In the genomic region with DNA sequence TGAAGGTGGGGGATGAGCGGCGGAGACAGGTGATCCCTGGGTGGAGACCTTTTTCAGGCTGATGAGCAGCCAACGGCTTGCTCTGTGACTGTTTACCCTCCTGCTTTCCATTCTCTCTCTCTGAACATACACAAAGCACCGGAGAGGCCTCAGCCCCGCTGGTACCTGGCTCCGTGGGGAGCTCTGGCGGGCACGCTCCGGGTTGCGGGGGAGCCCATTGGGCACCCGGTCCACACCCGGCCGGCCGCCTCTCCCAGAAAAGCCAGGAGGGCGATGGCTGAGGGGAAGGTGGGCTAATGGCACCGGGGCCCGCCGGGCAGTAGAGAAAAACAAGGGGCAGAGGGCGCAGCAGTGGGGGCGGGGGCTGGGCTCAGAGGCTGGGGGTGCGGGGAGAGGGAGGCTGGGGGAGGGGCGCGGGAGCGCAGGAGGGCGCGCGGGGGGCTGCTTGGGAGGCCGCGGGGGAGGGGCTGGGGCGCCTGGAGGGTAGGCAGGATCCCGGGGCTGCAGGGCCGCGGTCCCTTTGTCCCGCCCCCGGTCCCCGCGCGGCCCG, we compare ENCODE assay signal across 7 cellular contexts. TPM values are rescaled to one million over a fixed set of nuclear protein-coding genes. Genes with fewer than 3 reads are reported as not detected.
DNase-seq lines count a peak whose midpoint lies in the region; ATAC-seq and TF ChIP-seq lines count a peak whose summit lies in the region.

No MANE protein-coding gene starts in this region.

- H3K4me1 Mint-ChIP-seq in activated CD4-positive, alpha-beta memory T cell treated with anti-CD3 and anti-CD28 coated beads, Interleukin-2, amount 10 ng/mL, durations not matched to agents 7 days and 5 days: peaks cover 53% of the 10 kb centered on the region

- no peaks in the 10 kb centered on the region for H3K9me3 Mint-ChIP-seq in activated CD4-positive, alpha-beta memory T cell treated with anti-CD3 and anti-CD28 coated beads, Interleukin-2, amount 10 ng/mL, durations not matched to agents 7 days and 5 days

- POLR2A ChIA-PET in activated CD4-positive, alpha-beta memory T cell treated with anti-CD3 and anti-CD28 coated beads, Interleukin-2, amount 10 ng/mL, durations not matched to agents 7 days and 5 days (lab: Charles Lee): interaction anchor here (0.6 to 5.1 kb wide), 31 partner anchors 9 to 441 kb away, joined by 3 to 114 read pairs (median 7); a partner anchor contains a TSS

- ATAC-seq in HG03108 (IDR thresholded peaks at IDR 0.05; ENCODE audit: unreplicated experiment): peak; percentile 10
- peak; percentile 17 for ATAC-seq in omental fat pad (ENCODE audit: low FRiP score)
- no peak for ATAC-seq in GM18498 (IDR thresholded peaks at IDR 0.05; ENCODE audit: unreplicated experiment)

- DNase-seq in GM12865 (ENCODE audit: low read depth) (peak; percentile 22), foreskin fibroblast (no peak), omental fat pad (ENCODE audit: low spot score) (no peak), EL (no peak)
- DNase-seq in activated CD4-positive, alpha-beta memory T cell treated with anti-CD3 and anti-CD28 coated beads, Interleukin-2, amount 10 ng/mL, durations not matched to agents 7 days and 5 days: no peak

- peak overlapping the region; percentile 77 for H3K27ac Mint-ChIP-seq in activated CD4-positive, alpha-beta memory T cell treated with anti-CD3 and anti-CD28 coated beads, Interleukin-2, amount 10 ng/mL, durations not matched to agents 7 days and 5 days

- H3K27me3 Mint-ChIP-seq in activated CD4-positive, alpha-beta memory T cell treated with anti-CD3 and anti-CD28 coated beads, Interleukin-2, amount 10 ng/mL, durations not matched to agents 7 days and 5 days: no peaks in the 10 kb centered on the region

- H3K36me3 Mint-ChIP-seq in activated CD4-positive, alpha-beta memory T cell treated with anti-CD3 and anti-CD28 coated beads, Interleukin-2, amount 10 ng/mL, durations not matched to agents 7 days and 5 days (ENCODE audit: low read depth): peaks cover 53% of the 10 kb centered on the region

- H3K4me3 Mint-ChIP-seq in activated CD4-positive, alpha-beta memory T cell treated with anti-CD3 and anti-CD28 coated beads, Interleukin-2, amount 10 ng/mL, durations not matched to agents 7 days and 5 days: peak overlapping the region; percentile 97

- CTCF ChIA-PET in activated CD4-positive, alpha-beta memory T cell treated with anti-CD3 and anti-CD28 coated beads, Interleukin-2, amount 10 ng/mL, durations not matched to agents 7 days and 5 days (lab: Charles Lee): interaction anchor here (0.7 to 9.6 kb wide), 50 partner anchors 10 to 450 kb away, joined by 3 to 271 read pairs (median 5); a partner anchor contains a TSS

- peak overlapping the region; percentile 73 for H3K4me3 ChIP-seq in GM12865 (ENCODE audit: low read depth, low read length)
- H3K4me3 ChIP-seq in foreskin fibroblast (ENCODE audit: low read depth in 1 of 2, low read length in 2 of 2): peak overlapping the region; percentile 79 to 88

- no peak for TF ChIP-seq CTCF in GM12865 (IDR thresholded peaks at IDR 0.05; ENCODE audit: insufficient read depth, low read depth, low read length, missing control alignments)
- TF ChIP-seq CTCF in foreskin fibroblast (IDR thresholded peaks at IDR 0.05; ENCODE audit: low read depth, low read length): no peak
- TF ChIP-seq CTCF in omental fat pad (IDR thresholded peaks at IDR 0.05): no peak

RNA-seq across cellular contexts. Expression of a gene that starts 0.4 kb away (rescaled TPM):
- 100 to 1,000 TPM; 133 to 137 TPM for total RNA-seq in activated CD4-positive, alpha-beta memory T cell treated with anti-CD3 and anti-CD28 coated beads, Interleukin-2, amount 10 ng/mL, durations not matched to agents 7 days and 5 days
- 100 to 1,000 TPM in 1 of 4 donors, 10 to 100 TPM in 3; 65.5 to 101 (median 82.1) TPM for total RNA-seq in omental fat pad

RNA-seq across cellular contexts. Expression of a gene that starts 30.7 kb away (rescaled TPM):
- total RNA-seq in activated CD4-positive, alpha-beta memory T cell treated with anti-CD3 and anti-CD28 coated beads, Interleukin-2, amount 10 ng/mL, durations not matched to agents 7 days and 5 days: 1,000 to 10,000 TPM; 1,594 to 1,602 TPM
- total RNA-seq in omental fat pad: 1,000 to 10,000 TPM; 2,379 to 4,265 (median 3,293) TPM

RNA-seq across cellular contexts. Expression of a gene that starts 32.9 kb away (rescaled TPM):
- 10 to 100 TPM; 33.8 to 35.2 TPM for total RNA-seq in activated CD4-positive, alpha-beta memory T cell treated with anti-CD3 and anti-CD28 coated beads, Interleukin-2, amount 10 ng/mL, durations not matched to agents 7 days and 5 days
- 100 to 1,000 TPM in 1 of 4 donors, 10 to 100 TPM in 3; 50.0 to 128 (median 76.2) TPM for total RNA-seq in omental fat pad

RNA-seq across cellular contexts. Expression of a gene that starts 35.3 kb away (rescaled TPM):
- total RNA-seq in activated CD4-positive, alpha-beta memory T cell treated with anti-CD3 and anti-CD28 coated beads, Interleukin-2, amount 10 ng/mL, durations not matched to agents 7 days and 5 days: 10 to 100 TPM; 49.6 to 52.3 TPM
- total RNA-seq in omental fat pad: 10 to 100 TPM; 13.2 to 24.3 (median 17.2) TPM

RNA-seq across cellular contexts. Expression of a gene that starts 36.5 kb away (rescaled TPM):
- total RNA-seq in activated CD4-positive, alpha-beta memory T cell treated with anti-CD3 and anti-CD28 coated beads, Interleukin-2, amount 10 ng/mL, durations not matched to agents 7 days and 5 days: 10 to 100 TPM; 60.4 to 63.2 TPM
- 10 to 100 TPM; 25.8 to 42.4 (median 31.8) TPM for total RNA-seq in omental fat pad
